27 cellular contexts compared by ENCODE assay signal in genomic region chr14:101945171-101945570, GRCh38. TPM values are rescaled to one million over a fixed set of nuclear protein-coding genes. Genes with fewer than 3 reads are reported as not detected.
DNase-seq lines count a peak whose midpoint lies in the region; ATAC-seq and TF ChIP-seq lines count a peak whose summit lies in the region.
"Had no signal": no experiment of that assay in that cellular context is flagged by ENCODE, and none has a peak within 500 bp of the region (broad histone marks: within the 10 kb centered on the region; RNA-seq: fewer than 3 reads in every experiment).

No MANE protein-coding gene starts in this region.

- H3K27ac ChIP-seq in mammary epithelial cell (ENCODE audit: insufficient read depth, low read depth, low read length): no peak overlapping the region
- H3K27ac ChIP-seq in breast epithelium: no peak overlapping the region
- H3K27ac ChIP-seq: A549, cardiac muscle cell, colonic mucosa, heart right ventricle, transverse colon had no signal

- intact Hi-C loops in mammary epithelial cell (cut with micrococcal nuclease) (loop anchor here (5.0 kb wide), 1 partner anchor 372 kb away; the partner anchor contains the start of gene ZNF839), breast epithelium (cut with DNase I; ENCODE audit: low total_unique reads) (no loop called here)
- intact Hi-C loops in activated T-helper 2 cell treated with anti-CD3 and anti-CD28 coated beads, Interferon-gamma antibody, Interleukin-2, Interleukin-4, amounts not matched to agents 10 μg/mL and 5 μg/mL and 100 μg/mL, durations not matched to agents 14 hours and 24 hours and 36 hours (cut with micrococcal nuclease): loop anchor here (5.0 kb wide), 2 partner anchors 238 to 372 kb away; partner anchors contain the start of gene ZNF839

- peaks cover 15% of the 10 kb centered on the region for H3K79me2 ChIP-seq in mammary epithelial cell (ENCODE audit: insufficient read depth, low read length)

- peak overlapping the region; percentile 22 for H3K4me3 Mint-ChIP-seq in activated T-helper 2 cell treated with anti-CD3 and anti-CD28 coated beads, Interferon-gamma antibody, Interleukin-2, Interleukin-4, amounts not matched to agents 10 μg/mL and 5 μg/mL and 100 μg/mL, durations not matched to agents 14 hours and 24 hours and 36 hours (ENCODE audit: low read depth)
- peak overlapping the region in 2 of 5 donors; percentile 21 to 25 for H3K4me3 Mint-ChIP-seq in immature natural killer cell
- peak overlapping the region; percentile 53 for H3K4me3 Mint-ChIP-seq in type B pancreatic cell

- DNase-seq in mammary epithelial cell (no peak), breast epithelium (ENCODE audit: low spot score in 2 of 2) (no peak), immature natural killer cell (no peak), type B pancreatic cell (ENCODE audit: extremely low spot score, unreplicated experiment) (no peak), DMS 273 (lab: John Stamatoyannopoulos, UW; ENCODE audit: unreplicated experiment) (no peak), G401 (ENCODE audit: low spot score) (no peak)
- no peak for DNase-seq in activated T-helper 2 cell treated with anti-CD3 and anti-CD28 coated beads, Interferon-gamma antibody, Interleukin-2, Interleukin-4, amounts not matched to agents 10 μg/mL and 5 μg/mL and 100 μg/mL, durations not matched to agents 14 hours and 24 hours and 36 hours (ENCODE audit: low spot score)
- DNase-seq: activated CD4-positive, alpha-beta T cell treated with anti-CD3 and anti-CD28 coated beads for 4 hours; activated naive CD4-positive, alpha-beta T cell treated with anti-CD3 and anti-CD28 coated beads, Interleukin-2, amount 50 U/mL, for 16 hours; activated T-cell treated with anti-CD3 and anti-CD28 coated beads, Interleukin-2, amount 50 U/mL, for 72 hours; AML-193; anterior cingulate cortex; colonic mucosa; effector memory CD4-positive, alpha-beta T cell; erythroblast; heart right ventricle; mesendoderm; NCI-H1694; PC-3; stimulated activated CD4-positive, alpha-beta T cell treated with anti-CD3 and anti-CD28 coated beads, Interleukin-2, amount 100 ng/mL, for 24 hours; T-helper 2 cell; transverse colon had no signal

- no peak overlapping the region for H3K9ac ChIP-seq in mammary epithelial cell (ENCODE audit: insufficient read depth, low read length)

- H3K36me3 ChIP-seq in mammary epithelial cell (ENCODE audit: insufficient read depth, low read length) (no peaks in the 10 kb centered on the region), breast epithelium (no peaks in the 10 kb centered on the region)
- H3K36me3 ChIP-seq: cardiac muscle cell, colonic mucosa, heart right ventricle, transverse colon had no signal

- ATAC-seq in HG02588 (IDR thresholded peaks at IDR 0.05; ENCODE audit: unreplicated experiment): no peak
- ATAC-seq: A549; activated T-cell treated with anti-CD3 and anti-CD28 coated beads, Interleukin-2, amount 50 U/mL, for 72 hours; heart right ventricle; left lobe of liver; PC-3; SK-N-SH treated with all-trans-retinoic acid at 6 μM for 48 hours had no signal

- H3K4me3 ChIP-seq in mammary epithelial cell (replicated peaks in 1 of 3; ENCODE audit: insufficient read depth in 1 of 3, low read depth in 2 of 3, low read length in 3 of 3) (no peak overlapping the region), breast epithelium (no peak overlapping the region)
- H3K4me3 ChIP-seq: A549, cardiac muscle cell, colonic mucosa, heart right ventricle, transverse colon had no signal

- peak overlapping the region; percentile 63 for H2AFZ ChIP-seq in mammary epithelial cell (ENCODE audit: low read depth, low read length)

- H3K36me3 Mint-ChIP-seq in activated T-helper 2 cell treated with anti-CD3 and anti-CD28 coated beads, Interferon-gamma antibody, Interleukin-2, Interleukin-4, amounts not matched to agents 10 μg/mL and 5 μg/mL and 100 μg/mL, durations not matched to agents 14 hours and 24 hours and 36 hours (ENCODE audit: low read depth): no peaks in the 10 kb centered on the region
- no peaks in the 10 kb centered on the region for H3K36me3 Mint-ChIP-seq in immature natural killer cell
- no peaks in the 10 kb centered on the region for H3K36me3 Mint-ChIP-seq in type B pancreatic cell

- in situ Hi-C loops in mammary epithelial cell (cut with MboI; ENCODE audit: low sequenced_read_pairs in 2 of 2): no loop called here
- in situ Hi-C loops in G401 (cut with HindIII; ENCODE audit: low sequenced_read_pairs): no loop called here

- no peaks in the 10 kb centered on the region for H3K9me3 ChIP-seq in mammary epithelial cell (replicated peaks; ENCODE audit: insufficient read depth, low read length)
- no peaks in the 10 kb centered on the region for H3K9me3 ChIP-seq in breast epithelium
- H3K9me3 ChIP-seq: A549, colonic mucosa, heart right ventricle, transverse colon had no signal

- no peak overlapping the region for H3K27ac Mint-ChIP-seq in activated T-helper 2 cell treated with anti-CD3 and anti-CD28 coated beads, Interferon-gamma antibody, Interleukin-2, Interleukin-4, amounts not matched to agents 10 μg/mL and 5 μg/mL and 100 μg/mL, durations not matched to agents 14 hours and 24 hours and 36 hours
- H3K27ac Mint-ChIP-seq in immature natural killer cell: peak overlapping the region in 5 of 6 donors; percentile 30 to 100 (median 79)
- H3K27ac Mint-ChIP-seq in type B pancreatic cell: no peak overlapping the region
- H3K27ac Mint-ChIP-seq: activated T-cell treated with anti-CD3 and anti-CD28 coated beads, Interleukin-2, amount 50 U/mL, for 72 hours had no signal

- H3K4me2 ChIP-seq in mammary epithelial cell (ENCODE audit: insufficient read depth, low read depth, low read length): no peak overlapping the region
- H3K4me2 ChIP-seq: A549 had no signal

- H3K27me3 Mint-ChIP-seq in activated T-helper 2 cell treated with anti-CD3 and anti-CD28 coated beads, Interferon-gamma antibody, Interleukin-2, Interleukin-4, amounts not matched to agents 10 μg/mL and 5 μg/mL and 100 μg/mL, durations not matched to agents 14 hours and 24 hours and 36 hours (ENCODE audit: low read depth): peaks cover 23% of the 10 kb centered on the region
- H3K27me3 Mint-ChIP-seq in immature natural killer cell (ENCODE audit: low read depth in 3 of 3) (peaks cover 14 to 40% (median 25%) of the 10 kb centered on the region in 3 donors), type B pancreatic cell (peaks cover 61% of the 10 kb centered on the region)

- dilution Hi-C loops in mammary epithelial cell (cut with HindIII; ENCODE audit: low sequenced_read_pairs): no loop called here

- no peaks in the 10 kb centered on the region for H4K20me1 ChIP-seq in mammary epithelial cell (ENCODE audit: insufficient read depth, low read length)

- H3K27me3 ChIP-seq in mammary epithelial cell (ENCODE audit: insufficient read depth, low read length) (no peaks in the 10 kb centered on the region), breast epithelium (no peaks in the 10 kb centered on the region)
- H3K27me3 ChIP-seq: colonic mucosa had no signal

- BruUV-seq in mammary epithelial cell (replicated peaks; lab: Mats Ljungman, UMichigan): no TSS peak

- H3K4me1 Mint-ChIP-seq in activated T-helper 2 cell treated with anti-CD3 and anti-CD28 coated beads, Interferon-gamma antibody, Interleukin-2, Interleukin-4, amounts not matched to agents 10 μg/mL and 5 μg/mL and 100 μg/mL, durations not matched to agents 14 hours and 24 hours and 36 hours (ENCODE audit: low read depth): peaks cover 11% of the 10 kb centered on the region
- H3K4me1 Mint-ChIP-seq in immature natural killer cell: peaks cover 26 to 27% of the 10 kb centered on the region in 2 donors
- peaks cover 13% of the 10 kb centered on the region for H3K4me1 Mint-ChIP-seq in type B pancreatic cell (ENCODE audit: unreplicated experiment)

- H3K4me1 ChIP-seq in mammary epithelial cell (ENCODE audit: insufficient read depth, low read length): peaks cover 15% of the 10 kb centered on the region
- peaks cover 5 to 6% of the 10 kb centered on the region in 2 donors for H3K4me1 ChIP-seq in breast epithelium
- H3K4me1 ChIP-seq: colonic mucosa had no signal

- WGBS in mammary epithelial cell (ENCODE audit: low coverage, missing lambda C conversion rate): 22% methylated on average over 5 of the region's 5 CpGs

- no peaks in the 10 kb centered on the region for H3K9me3 Mint-ChIP-seq in activated T-helper 2 cell treated with anti-CD3 and anti-CD28 coated beads, Interferon-gamma antibody, Interleukin-2, Interleukin-4, amounts not matched to agents 10 μg/mL and 5 μg/mL and 100 μg/mL, durations not matched to agents 14 hours and 24 hours and 36 hours
- H3K9me3 Mint-ChIP-seq in immature natural killer cell: no peaks in the 10 kb centered on the region
- H3K9me3 Mint-ChIP-seq in type B pancreatic cell: no peaks in the 10 kb centered on the region
- H3K9me3 Mint-ChIP-seq: activated T-cell treated with anti-CD3 and anti-CD28 coated beads, Interleukin-2, amount 50 U/mL, for 72 hours had no signal

- TF ChIP-seq POLR2A in breast epithelium (IDR thresholded peaks at IDR 0.05): no peak

- CTCF ChIA-PET in mammary epithelial cell (lab: Charles Lee; ENCODE audit: low non-redundant PET): no interaction called here

- TF ChIP-seq CTCF in mammary epithelial cell (conservative IDR thresholded peaks at IDR 0.05 in 1 of 2, IDR thresholded peaks at IDR 0.05 in 1 of 2; ENCODE audit: extremely low read depth in 1 of 2, insufficient read depth in 1 of 2, low read depth in 1 of 2, low read length in 2 of 2) (no peak), breast epithelium (IDR thresholded peaks at IDR 0.05) (no peak), type B pancreatic cell (conservative IDR thresholded peaks at IDR 0.05) (no peak)

RNA-seq across cellular contexts. Expression of gene DYNC1H1, which starts 19.2 kb away (rescaled TPM):
- total RNA-seq in mammary epithelial cell (100 to 1,000 TPM; 557 to 626 TPM), breast epithelium (100 to 1,000 TPM; 355 to 424 (median 391) TPM), type B pancreatic cell (ENCODE audit: low replicate concordance) (413 and 489 TPM in 2 replicates)
- polyA plus RNA-seq in mammary epithelial cell (144 TPM), immature natural killer cell (10 to 100 TPM; 15.7 to 78.5 (median 25.5) TPM)
- 733 TPM for polyA minus RNA-seq in mammary epithelial cell
- 286 and 287 TPM in 2 replicates for total RNA-seq in activated T-helper 2 cell treated with anti-CD3 and anti-CD28 coated beads, Interferon-gamma antibody, Interleukin-2, Interleukin-4, amounts not matched to agents 10 μg/mL and 5 μg/mL and 100 μg/mL, durations not matched to agents 14 hours and 24 hours and 36 hours
- total RNA-seq in G401 (2014; rRNA removed; shearing (Covaris generic)): 116 and 187 TPM in 2 replicates

Comparison
In these comparisons a context has a peak if more than half of its experiments do, and no peak if none do; other contexts are left out.
1. H3K27ac Mint-ChIP-seq: peak in immature natural killer cell (5 of 6); none in activated T-helper 2 cell treated with anti-CD3 and anti-CD28 coated beads, Interferon-gamma antibody, Interleukin-2, Interleukin-4, amounts not matched to agents 10 μg/mL and 5 μg/mL and 100 μg/mL, durations not matched to agents 14 hours and 24 hours and 36 hours (single experiment) and type B pancreatic cell (single experiment).